ENCODE assay signal across 17 cellular contexts in genomic region chr4:110540606-110541440, GRCh38.
DNase-seq lines count a peak whose midpoint lies in the region; ATAC-seq and TF ChIP-seq lines count a peak whose summit lies in the region.
"Had no signal": no experiment of that assay in that cellular context is flagged by ENCODE, and none has a peak within 500 bp of the region (broad histone marks: within the 10 kb centered on the region; RNA-seq: fewer than 3 reads in every experiment).

No MANE protein-coding gene starts in this region.

- DNase-seq in GM23248: peak; percentile 87
- peak; percentile 9 to 11 for DNase-seq in SW 1271 (lab: John Stamatoyannopoulos, UW)
- DNase-seq in fibroblast of mammary gland (ENCODE audit: low read depth): peak; percentile 93
- peak; percentile 81 for DNase-seq in skeletal muscle cell (ENCODE audit: low read depth)
- no peak for DNase-seq in OCI-M2 (lab: John Stamatoyannopoulos, UW; ENCODE audit: unreplicated experiment)
- no peak for DNase-seq in retina
- no peak for DNase-seq in upper lobe of right lung
- no peak for DNase-seq in activated CD4-positive, alpha-beta T cell treated with anti-CD3 and anti-CD28 coated beads for 1 hour
- DNase-seq: activated T-cell treated with anti-CD3 and anti-CD28 coated beads for 4 hours, anterior cingulate cortex, Caco-2, NCI-H1417, NCI-H526 treated with DMSO at 0.1 percent for 48 hours, sigmoid colon, testis had no signal

- no peaks in the 10 kb centered on the region for H3K27me3 ChIP-seq in GM23248 (replicated peaks; ENCODE audit: insufficient read depth)
- no peaks in the 10 kb centered on the region for H3K27me3 ChIP-seq in upper lobe of right lung
- H3K27me3 ChIP-seq: sigmoid colon, testis had no signal

- 29 to 35% methylated on average over 4 of the region's 4 CpGs for WGBS in GM23248 (ENCODE audit: low coverage in 1 of 2, low lambda C conversion rate in 2 of 2, missing lambda C conversion rate in 2 of 2), 2 experiments

- peaks cover 21% of the 10 kb centered on the region for H3K4me1 ChIP-seq in GM23248 (ENCODE audit: insufficient read depth)
- H3K4me1 ChIP-seq in upper lobe of right lung: no peaks in the 10 kb centered on the region
- H3K4me1 ChIP-seq: Caco-2, testis had no signal

- no peak overlapping the region for H2AFZ ChIP-seq in GM23248

- ATAC-seq in upper lobe of right lung: no peak
- ATAC-seq: WTC11 had no signal

- H3K27ac ChIP-seq in GM23248 (peak overlapping the region; percentile 45), upper lobe of right lung (no peak overlapping the region)
- H3K27ac ChIP-seq: sigmoid colon, SK-N-MC, testis had no signal

- no peak overlapping the region for H3K4me3 ChIP-seq in GM23248
- no peak overlapping the region for H3K4me3 ChIP-seq in fibroblast of mammary gland (ENCODE audit: control insufficient read depth, low read depth, low read length)
- H3K4me3 ChIP-seq in skeletal muscle cell (ENCODE audit: low read depth, low read length): no peak overlapping the region
- H3K4me3 ChIP-seq in upper lobe of right lung: no peak overlapping the region
- H3K4me3 ChIP-seq: sigmoid colon, SK-N-MC, testis had no signal

- no peak overlapping the region; the same call in 1 of the 2 replicates for H3K9ac ChIP-seq in GM23248

- no peaks in the 10 kb centered on the region for H3K79me2 ChIP-seq in GM23248 (ENCODE audit: insufficient read depth)

- H3K9me2 ChIP-seq in GM23248 (ENCODE audit: insufficient read depth): no peaks in the 10 kb centered on the region

- peak overlapping the region; percentile 33 for H3K4me2 ChIP-seq in GM23248 (ENCODE audit: unreplicated experiment)

- H3F3A ChIP-seq in GM23248 (ENCODE audit: insufficient read depth): peaks cover 15% of the 10 kb centered on the region

- intact Hi-C loops in upper lobe of right lung (cut with DNase I): no loop called here

- TF ChIP-seq CTCF in fibroblast of mammary gland (conservative IDR thresholded peaks at IDR 0.05; ENCODE audit: control insufficient read depth, insufficient read depth, low read depth, low read length) (no peak), upper lobe of right lung (IDR thresholded peaks at IDR 0.05) (no peak)

- H4K20me1 ChIP-seq in GM23248 (ENCODE audit: insufficient read depth): no peaks in the 10 kb centered on the region

- in situ Hi-C loops in GM23248 (cut with MboI): no loop called here

- H3K36me3 ChIP-seq in GM23248 (ENCODE audit: low read depth) (no peaks in the 10 kb centered on the region), upper lobe of right lung (no peaks in the 10 kb centered on the region)
- H3K36me3 ChIP-seq: sigmoid colon had no signal

- H3K9me3 ChIP-seq in GM23248 (ENCODE audit: low read depth): no peaks in the 10 kb centered on the region
- H3K9me3 ChIP-seq in upper lobe of right lung: no peaks in the 10 kb centered on the region
- H3K9me3 ChIP-seq: Caco-2, testis had no signal

Comparison
In these comparisons a context has a peak if more than half of its experiments do, and no peak if none do; other contexts are left out.
1. DNase-seq: peak in GM23248 (single experiment), SW 1271 (2 of 2), fibroblast of mammary gland (single experiment) and skeletal muscle cell (single experiment); none in OCI-M2 (single experiment), retina (single experiment), upper lobe of right lung (single experiment) and activated CD4-positive, alpha-beta T cell treated with anti-CD3 and anti-CD28 coated beads for 1 hour (single experiment).